8 cellular contexts compared by ENCODE assay signal in the genomic region with DNA sequence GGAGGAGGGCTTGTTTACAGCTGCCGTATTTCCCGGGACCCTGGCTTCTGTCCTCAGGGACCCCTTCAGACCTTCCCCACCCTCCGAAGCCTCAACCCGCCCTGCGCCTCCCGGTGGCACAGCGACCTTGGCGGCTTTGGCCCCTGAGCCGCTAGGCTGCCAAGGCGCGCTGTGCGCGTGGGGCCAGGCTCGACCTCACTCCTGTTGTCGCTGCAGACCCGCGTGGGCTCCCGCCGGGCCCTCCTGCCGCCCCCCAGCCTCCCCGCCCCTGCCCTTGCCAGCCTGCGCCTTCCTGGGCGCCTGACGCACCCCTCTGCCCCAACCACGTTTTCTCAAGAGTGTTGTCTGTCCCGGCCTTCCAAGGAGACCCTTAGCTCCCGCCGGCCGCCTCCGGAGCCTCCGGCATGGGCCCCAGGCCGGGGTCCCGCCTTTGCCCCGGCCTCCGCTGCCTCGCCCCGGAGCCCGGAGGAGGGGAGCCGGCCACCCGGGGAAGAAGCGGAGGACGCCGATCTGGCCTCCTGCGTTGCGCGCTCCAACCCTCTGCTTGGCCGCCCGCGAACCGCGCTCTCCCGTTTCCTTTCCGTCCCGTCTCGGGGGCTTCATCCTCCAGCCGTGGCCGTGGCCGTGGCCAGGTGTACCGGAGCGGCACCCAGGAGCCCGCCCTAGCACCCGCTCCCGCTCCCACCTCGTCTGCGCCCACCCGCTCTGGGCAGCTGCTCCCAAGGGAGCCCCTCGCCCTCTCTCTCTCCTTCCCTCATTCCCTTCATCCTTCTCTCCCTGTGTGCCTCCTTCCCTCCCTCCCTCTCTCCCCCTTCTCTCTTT. TPM values are rescaled to one million over a fixed set of nuclear protein-coding genes. Genes with fewer than 3 reads are reported as not detected.
DNase-seq lines count a peak whose midpoint lies in the region; ATAC-seq, FAIRE-seq and TF ChIP-seq lines count a peak whose summit lies in the region.

No MANE protein-coding gene starts in this region.

- H3K27ac Mint-ChIP-seq in naive thymus-derived CD8-positive, alpha-beta T cell: peak overlapping the region in 2 of 10 donors; percentile 49 to 70

- H3K27ac ChIP-seq in upper lobe of right lung: no peak overlapping the region

- no peak overlapping the region for H3K4me3 ChIP-seq in endocrine pancreas (ENCODE audit: control insufficient read depth, insufficient read depth, low read length)
- peak overlapping the region; percentile 51 for H3K4me3 ChIP-seq in upper lobe of right lung

- H3K27me3 Mint-ChIP-seq in naive thymus-derived CD8-positive, alpha-beta T cell: peaks cover 0 to 4% (median 0%) of the 10 kb centered on the region in 5 donors

- H3K27me3 ChIP-seq in endocrine pancreas (ENCODE audit: control insufficient read depth, insufficient read depth, low read length) (no peaks in the 10 kb centered on the region), upper lobe of right lung (no peaks in the 10 kb centered on the region)

- peaks cover 6 to 37% (median 31%) of the 10 kb centered on the region in 4 donors for H3K4me1 Mint-ChIP-seq in naive thymus-derived CD8-positive, alpha-beta T cell

- peak overlapping the region; percentile 60 for H3K9ac ChIP-seq in endocrine pancreas (ENCODE audit: control insufficient read depth, insufficient read depth, low read length)

- H3K9me3 ChIP-seq in endocrine pancreas (ENCODE audit: control insufficient read depth, low read length): no peaks in the 10 kb centered on the region
- no peaks in the 10 kb centered on the region for H3K9me3 ChIP-seq in upper lobe of right lung

- H3K36me3 ChIP-seq in endocrine pancreas (ENCODE audit: control insufficient read depth, insufficient read depth, low read length) (no peaks in the 10 kb centered on the region), upper lobe of right lung (no peaks in the 10 kb centered on the region)

- TF ChIP-seq POLR2A in GM12892 (IDR thresholded peaks at IDR 0.05; ENCODE audit: low read depth, low read length): no peak

- no peak for TF ChIP-seq CTCF in upper lobe of right lung (IDR thresholded peaks at IDR 0.05)

- intact Hi-C loops in upper lobe of right lung (cut with DNase I): no loop called here

- H3K9me3 Mint-ChIP-seq in naive thymus-derived CD8-positive, alpha-beta T cell: no peaks in the 10 kb centered on the region

- FAIRE-seq in GM12892 (lab: Jason Lieb, UNC) (no peak), RCC 7860 (lab: Jason Lieb, UNC) (no peak)

- DNase-seq in GM12892 (ENCODE audit: insufficient read length): peak; percentile 40
- peak; percentile 18 to 21 for DNase-seq in activated CD4-positive, alpha-beta T cell treated with anti-CD3 and anti-CD28 coated beads for 4 hours
- DNase-seq in naive thymus-derived CD8-positive, alpha-beta T cell: peak in 8 of 10 donors; percentile 16 to 64 (median 32)
- DNase-seq in upper lobe of right lung: peak; percentile 71
- no peak for DNase-seq in RCC 7860 (ENCODE audit: low spot score)

- H3K4me3 Mint-ChIP-seq in naive thymus-derived CD8-positive, alpha-beta T cell: peak overlapping the region; percentile 50 to 86 (median 69)

- ATAC-seq in naive thymus-derived CD8-positive, alpha-beta T cell: peak; percentile 74 to 81
- ATAC-seq in upper lobe of right lung: peak; percentile 55
- ATAC-seq in GM21367 (IDR thresholded peaks at IDR 0.05; ENCODE audit: unreplicated experiment): no peak
- no peak for ATAC-seq in HG03354 (IDR thresholded peaks at IDR 0.05; ENCODE audit: poor library complexity, severe bottlenecking, unreplicated experiment)

- POLR2A ChIA-PET in naive thymus-derived CD8-positive, alpha-beta T cell (lab: Charles Lee): interaction anchor here (1.0 to 1.5 kb wide), 6 partner anchors 28 to 61 kb away, joined by 3 to 6 read pairs (median 3); no protein-coding TSS in a partner anchor

- H3K4me1 ChIP-seq in endocrine pancreas (ENCODE audit: control insufficient read depth, insufficient read depth, low read length) (no peaks in the 10 kb centered on the region), upper lobe of right lung (peaks cover 8% of the 10 kb centered on the region)

- H3K36me3 Mint-ChIP-seq in naive thymus-derived CD8-positive, alpha-beta T cell: peaks cover 0 to 4% (median 0%) of the 10 kb centered on the region in 3 donors

RNA-seq across cellular contexts. Expression of a gene that starts 19.9 kb away (rescaled TPM):
- polyA plus RNA-seq in GM12892 (2012; ENCODE audit: missing spikeins): 106 TPM
- 100 to 1,000 TPM; 411 to 418 TPM for total RNA-seq in naive thymus-derived CD8-positive, alpha-beta T cell
- 100 to 1,000 TPM; 143 to 237 (median 172) TPM for polyA plus RNA-seq in naive thymus-derived CD8-positive, alpha-beta T cell
- total RNA-seq in upper lobe of right lung: 165 TPM

Comparison
In these comparisons a context has a peak if more than half of its experiments do, and no peak if none do; other contexts are left out.
1. ATAC-seq: peak in naive thymus-derived CD8-positive, alpha-beta T cell (2 of 2) and upper lobe of right lung (single experiment); none in GM21367 (single experiment) and HG03354 (single experiment).